8 cellular contexts compared by ENCODE assay signal in genomic region chr6:12150812-12151432, GRCh38.
DNase-seq lines count a peak whose midpoint lies in the region; ATAC-seq and TF ChIP-seq lines count a peak whose summit lies in the region.

No MANE protein-coding gene starts in this region.

- H3K9me3 Mint-ChIP-seq in T-cell: no peaks in the 10 kb centered on the region

- TF ChIP-seq CTCF in left ventricle myocardium inferior (IDR thresholded peaks at IDR 0.05; ENCODE audit: borderline replicate concordance) (peak; percentile 48), right atrium auricular region (IDR thresholded peaks at IDR 0.05) (peak in 1 of 2 donors; percentile 43), psoas muscle (IDR thresholded peaks at IDR 0.05) (peak; percentile 25)

- H3K4me1 Mint-ChIP-seq in T-cell: peaks cover 9 to 17% (median 13%) of the 10 kb centered on the region in 3 donors

- H3K4me1 ChIP-seq in left ventricle myocardium inferior (no peaks in the 10 kb centered on the region), right atrium auricular region (no peaks in the 10 kb centered on the region), psoas muscle (no peaks in the 10 kb centered on the region)

- DNase-seq in left ventricle myocardium inferior (no peak), right atrium auricular region (ENCODE audit: low spot score) (no peak), T-cell (peak in 27 of 34 experiments; percentile 6 to 50 (median 32)), epithelial cell of prostate (ENCODE audit: low read depth, low spot score) (no peak), psoas muscle (no peak), KG1 (lab: John Stamatoyannopoulos, UW) (no peak), GM03348 (ENCODE audit: low spot score) (no peak)

- no peaks in the 10 kb centered on the region for H3K27me3 Mint-ChIP-seq in T-cell

- H3K9me3 ChIP-seq in left ventricle myocardium inferior (replicated peaks) (no peaks in the 10 kb centered on the region), right atrium auricular region (no peaks in the 10 kb centered on the region), psoas muscle (no peaks in the 10 kb centered on the region)

- H3K36me3 Mint-ChIP-seq in T-cell: peaks cover 22% of the 10 kb centered on the region

- POLR2A ChIA-PET in T-cell (lab: Charles Lee): no interaction called here

- CTCF ChIA-PET in T-cell (lab: Charles Lee): no interaction called here

- H3K27me3 ChIP-seq in left ventricle myocardium inferior (ENCODE audit: low read depth) (no peaks in the 10 kb centered on the region), right atrium auricular region (no peaks in the 10 kb centered on the region), psoas muscle (ENCODE audit: insufficient read depth in 3 of 3, low read length in 2 of 3) (no peaks in the 10 kb centered on the region)

- intact Hi-C loops in left ventricle myocardium inferior (cut with micrococcal nuclease): no loop called here
- intact Hi-C loops in psoas muscle (cut with DNase I): no loop called here

- no peak overlapping the region for H3K4me3 Mint-ChIP-seq in T-cell

- H3K27ac ChIP-seq in left ventricle myocardium inferior (replicated peaks) (no peak overlapping the region), right atrium auricular region (no peak overlapping the region), epithelial cell of prostate (peak overlapping the region; percentile 37), psoas muscle (no peak overlapping the region)

- H3K36me3 ChIP-seq in left ventricle myocardium inferior (no peaks in the 10 kb centered on the region), right atrium auricular region (no peaks in the 10 kb centered on the region), psoas muscle (ENCODE audit: insufficient read depth in 1 of 2, low read depth in 1 of 2) (no peaks in the 10 kb centered on the region)

- peak in 3 of 4 experiments; percentile 33 to 57 (median 50) for ATAC-seq in T-cell (replicated peaks in 1 of 4)
- ATAC-seq in psoas muscle: no peak
- no peak for ATAC-seq in HG02884 (IDR thresholded peaks at IDR 0.05; ENCODE audit: unreplicated experiment)

- 65 to 74% (median 71%) methylated on average over 7 of the region's 7 CpGs for WGBS in psoas muscle, 3 donors

- no peak overlapping the region for H3K4me3 ChIP-seq in left ventricle myocardium inferior
- H3K4me3 ChIP-seq in right atrium auricular region: no peak overlapping the region
- no peak overlapping the region for H3K4me3 ChIP-seq in psoas muscle

- no peak overlapping the region for H3K27ac Mint-ChIP-seq in T-cell

Comparison
In these comparisons a context has a peak if more than half of its experiments do, and no peak if none do; other contexts are left out.
1. DNase-seq: peak in T-cell (27 of 34); none in left ventricle myocardium inferior (single experiment), right atrium auricular region (single experiment), epithelial cell of prostate (single experiment), psoas muscle (0 of 2), KG1 (single experiment) and GM03348 (single experiment).
2. ATAC-seq: peak in T-cell (3 of 4); none in psoas muscle (0 of 4) and HG02884 (single experiment).